ENCODE assay signal across 15 cellular contexts in the genomic region with DNA sequence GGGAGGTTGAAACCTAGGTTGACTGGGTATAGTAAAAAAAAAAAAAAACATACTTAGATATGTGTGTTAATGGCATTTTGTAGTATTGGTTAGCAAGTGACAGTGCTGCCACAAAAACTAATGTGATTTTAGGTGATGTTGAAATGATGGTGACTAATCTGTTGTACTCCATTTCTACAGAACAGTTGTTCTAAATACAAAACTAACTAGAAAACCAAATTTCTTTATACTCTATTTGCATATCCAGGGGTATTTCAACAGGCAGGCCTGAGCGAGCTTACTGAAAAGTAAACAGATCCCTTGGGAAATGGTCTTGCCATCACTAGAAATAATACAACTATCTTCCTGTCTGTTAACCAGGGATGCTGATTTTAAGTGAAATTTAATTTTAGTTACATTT. TPM values are rescaled to one million over a fixed set of nuclear protein-coding genes. Genes with fewer than 3 reads are reported as not detected.
DNase-seq lines count a peak whose midpoint lies in the region; ATAC-seq, FAIRE-seq and TF ChIP-seq lines count a peak whose summit lies in the region.
"Had no signal": no experiment of that assay in that cellular context is flagged by ENCODE, and none has a peak within 500 bp of the region (broad histone marks: within the 10 kb centered on the region; RNA-seq: fewer than 3 reads in every experiment).

No MANE protein-coding gene starts in this region.

- peak overlapping the region in 1 of 2 donors; percentile 80 for H3K27ac Mint-ChIP-seq in natural killer cell treated with Interleukin-12 subunit alpha and Interleukin-12 subunit beta and Interleukin-15 and Interleukin-18, amount 100 ng/mL, for 72 hours
- peak overlapping the region in 1 of 2 donors; percentile 9 for H3K27ac Mint-ChIP-seq in natural killer cell
- H3K27ac Mint-ChIP-seq: H9 had no signal

- TF ChIP-seq CTCF in natural killer cell (IDR thresholded peaks at IDR 0.05), result no peak

- in situ Hi-C loops in KBM-7 (cut with MboI; ENCODE audit: low pct_unique_long_range_greater_than_20kb, low sequenced_read_pairs), result no loop called here

- no peaks in the 10 kb centered on the region for H3K9me3 Mint-ChIP-seq in natural killer cell treated with Interleukin-12 subunit alpha and Interleukin-12 subunit beta and Interleukin-15 and Interleukin-18, amount 100 ng/mL, for 72 hours
- H3K9me3 Mint-ChIP-seq in natural killer cell, result no peaks in the 10 kb centered on the region
- H3K9me3 Mint-ChIP-seq: H9 had no signal

- no peak overlapping the region for H3K4me3 Mint-ChIP-seq in natural killer cell treated with Interleukin-12 subunit alpha and Interleukin-12 subunit beta and Interleukin-15 and Interleukin-18, amount 100 ng/mL, for 72 hours
- H3K4me3 Mint-ChIP-seq in natural killer cell, result no peak overlapping the region
- H3K4me3 Mint-ChIP-seq: H9 had no signal

- intact Hi-C loops in natural killer cell (cut with micrococcal nuclease), result no loop called here

- FAIRE-seq in islet of Langerhans (lab: Jason Lieb, UNC), result peak; percentile 9
- FAIRE-seq: A204.1 had no signal

- no peaks in the 10 kb centered on the region for H3K27me3 Mint-ChIP-seq in natural killer cell treated with Interleukin-12 subunit alpha and Interleukin-12 subunit beta and Interleukin-15 and Interleukin-18, amount 100 ng/mL, for 72 hours
- H3K27me3 Mint-ChIP-seq in natural killer cell (ENCODE audit: low read depth in 2 of 2), result no peaks in the 10 kb centered on the region

- peak; percentile 56 to 76 for ATAC-seq in natural killer cell treated with Interleukin-12 subunit alpha and Interleukin-12 subunit beta and Interleukin-15 and Interleukin-18, amount 100 ng/mL, for 72 hours
- ATAC-seq in natural killer cell, result no peak

- no peaks in the 10 kb centered on the region for H3K36me3 Mint-ChIP-seq in natural killer cell treated with Interleukin-12 subunit alpha and Interleukin-12 subunit beta and Interleukin-15 and Interleukin-18, amount 100 ng/mL, for 72 hours
- H3K36me3 Mint-ChIP-seq in natural killer cell, result no peaks in the 10 kb centered on the region

- DNase-seq in natural killer cell treated with Interleukin-12 subunit alpha and Interleukin-12 subunit beta and Interleukin-15 and Interleukin-18, amount 100 ng/mL, for 72 hours (ENCODE audit: low spot score), result no peak
- no peak for DNase-seq in natural killer cell
- peak; percentile 83 for DNase-seq in NCI-H526 treated with DMSO at 0.1 percent for 48 hours (lab: John Stamatoyannopoulos, UW)
- DNase-seq in DMS114 treated with DMSO at 0.1 percent for 48 hours (lab: John Stamatoyannopoulos, UW; ENCODE audit: unreplicated experiment), result no peak
- no peak for DNase-seq in KBM-7
- DNase-seq in NCI-H187 (lab: John Stamatoyannopoulos, UW), result no peak
- DNase-seq: Caco-2, DMS53, H9, NCI-H1092, NCI-H2107, NCI-H748 treated with DMSO at 0.1 percent for 48 hours, OCI-M1 had no signal

- peaks cover 31 to 33% of the 10 kb centered on the region in 2 donors for H3K4me1 Mint-ChIP-seq in natural killer cell treated with Interleukin-12 subunit alpha and Interleukin-12 subunit beta and Interleukin-15 and Interleukin-18, amount 100 ng/mL, for 72 hours (ENCODE audit: low read depth in 2 of 2)
- peaks cover 44 to 45% of the 10 kb centered on the region in 2 donors for H3K4me1 Mint-ChIP-seq in natural killer cell

RNA-seq across cellular contexts. Expression of gene TSC22D2, which starts 20.5 kb away (rescaled TPM):
- 10 to 100 TPM; 18.7 to 23.7 TPM for total RNA-seq in natural killer cell treated with Interleukin-12 subunit alpha and Interleukin-12 subunit beta and Interleukin-15 and Interleukin-18, amount 100 ng/mL, for 72 hours
- total RNA-seq in natural killer cell, result 10 to 100 TPM; 50.1 to 66.3 (median 63.0) TPM

Comparison
In these comparisons a context has a peak if more than half of its experiments do, and no peak if none do; other contexts are left out.
1. ATAC-seq: peak in natural killer cell treated with Interleukin-12 subunit alpha and Interleukin-12 subunit beta and Interleukin-15 and Interleukin-18, amount 100 ng/mL, for 72 hours (2 of 2); none in natural killer cell (0 of 3).